Comparison of ENCODE assay signal across 8 cellular contexts in genomic region chr17:63774982-63775290, GRCh38. TPM values are rescaled to one million over a fixed set of nuclear protein-coding genes. Genes with fewer than 3 reads are reported as not detected.
DNase-seq lines count a peak whose midpoint lies in the region; ATAC-seq and TF ChIP-seq lines count a peak whose summit lies in the region.

No MANE protein-coding gene starts in this region.

- H3K27me3 Mint-ChIP-seq in type B pancreatic cell, result peaks cover 3% of the 10 kb centered on the region

- CTCF ChIA-PET in AG04450 (lab: Charles Lee), result interaction anchor here (1.2 to 1.7 kb wide), 2 partner anchors 60 to 349 kb away, joined by 3 to 5 read pairs; no protein-coding TSS in a partner anchor

- H3K27ac ChIP-seq in AG04450 (ENCODE audit: low read depth, low read length), result no peak overlapping the region
- H3K27ac ChIP-seq in left lung, result peak overlapping the region; percentile 95 to 97

- intact Hi-C loops in left lung (cut with DNase I), result no loop called here

- H3K4me3 Mint-ChIP-seq in type B pancreatic cell, result peak overlapping the region; percentile 100

- H3K4me1 ChIP-seq in adipocyte (ENCODE audit: control insufficient read depth, insufficient read depth, low read length) (peaks cover 26% of the 10 kb centered on the region), left lung (peaks cover 16 to 66% of the 10 kb centered on the region in 2 donors)

- peak overlapping the region; percentile 65 for H3K4me3 ChIP-seq in AG04450 (ENCODE audit: low read depth, low read length)
- peak overlapping the region; percentile 97 for H3K4me3 ChIP-seq in HFF-Myc (replicated peaks; ENCODE audit: low read depth, low read length)
- H3K4me3 ChIP-seq in adipocyte (ENCODE audit: low read length), result peak overlapping the region; percentile 98
- H3K4me3 ChIP-seq in left lung, result peak overlapping the region; percentile 67 to 96

- H3K36me3 ChIP-seq in adipocyte (ENCODE audit: control insufficient read depth, insufficient read depth, low read length, severe bottlenecking) (peaks cover 11% of the 10 kb centered on the region), left lung (peaks cover 0 to 23% of the 10 kb centered on the region in 2 donors)

- H3K9ac ChIP-seq in adipocyte (ENCODE audit: low read length), result peak overlapping the region; percentile 99

- H3K4me1 Mint-ChIP-seq in type B pancreatic cell (ENCODE audit: unreplicated experiment), result peaks cover 31% of the 10 kb centered on the region

- no peak for ATAC-seq in left lung
- ATAC-seq in GM18511 (IDR thresholded peaks at IDR 0.05; ENCODE audit: unreplicated experiment), result no peak
- no peak for ATAC-seq in GM19463 (IDR thresholded peaks at IDR 0.05; ENCODE audit: unreplicated experiment)

- POLR2A ChIA-PET in AG04450 (lab: Yijun Ruan, JAX), result interaction anchor here (0.6 to 2.0 kb wide), 7 partner anchors 9 to 75 kb away, joined by 3 to 7 read pairs (median 5); partner anchors contain the start of genes PSMC5 and SMARCD2

- TF ChIP-seq CTCF in AG04450 (IDR thresholded peaks at IDR 0.05; ENCODE audit: low read depth, low read length) (no peak), HFF-Myc (IDR thresholded peaks at IDR 0.05; ENCODE audit: low read depth, low read length, missing control alignments) (no peak), left lung (IDR thresholded peaks at IDR 0.05) (no peak), type B pancreatic cell (conservative IDR thresholded peaks at IDR 0.05) (no peak)

- H3K9me3 Mint-ChIP-seq in type B pancreatic cell, result no peaks in the 10 kb centered on the region

- no peak for DNase-seq in AG04450 (ENCODE audit: low read depth, low spot score)
- DNase-seq in HFF-Myc (ENCODE audit: extremely low read depth, low read depth), result no peak
- DNase-seq in adipocyte (ENCODE audit: low read depth), result peak; percentile 49
- no peak for DNase-seq in left lung
- DNase-seq in type B pancreatic cell (ENCODE audit: extremely low spot score, unreplicated experiment), result no peak
- no peak for DNase-seq in activated effector memory CD4-positive, alpha-beta T cell treated with Interleukin-2 at 50 U/mL for 16 hours

- H3K36me3 Mint-ChIP-seq in type B pancreatic cell, result peaks cover 31% of the 10 kb centered on the region

- H3K9me3 ChIP-seq in AG04450 (ENCODE audit: control insufficient read depth, insufficient read depth, low read length) (no peaks in the 10 kb centered on the region), adipocyte (ENCODE audit: control insufficient read depth, low read length) (no peaks in the 10 kb centered on the region), left lung (no peaks in the 10 kb centered on the region)

- H3K27me3 ChIP-seq in AG04450 (ENCODE audit: control insufficient read depth, insufficient read depth, low read length), result no peaks in the 10 kb centered on the region
- no peaks in the 10 kb centered on the region for H3K27me3 ChIP-seq in adipocyte (replicated peaks; ENCODE audit: control insufficient read depth, insufficient read depth, low read length)
- H3K27me3 ChIP-seq in left lung, result no peaks in the 10 kb centered on the region

- H3K27ac Mint-ChIP-seq in type B pancreatic cell, result peak overlapping the region; percentile 100

RNA-seq across cellular contexts. Expression of gene DDX42, which starts 1.0 kb away (rescaled TPM):
- polyA plus RNA-seq in AG04450 (2011; rRNA removed), result 122 and 141 TPM in 2 replicates
- 60.5 and 78.0 TPM in 2 replicates for polyA minus RNA-seq in AG04450 (2011; rRNA and poly(A)+ RNA removed)
- total RNA-seq in left lung (10 to 100 TPM; 79.2 to 82.0 TPM), type B pancreatic cell (ENCODE audit: low replicate concordance) (124 and 148 TPM in 2 replicates)

RNA-seq across cellular contexts. Expression of gene CCDC47, which starts 1.5 kb away (rescaled TPM):
- polyA plus RNA-seq in AG04450 (2011; rRNA removed), result 52.2 and 68.9 TPM in 2 replicates
- polyA minus RNA-seq in AG04450 (2011; rRNA and poly(A)+ RNA removed), result 33.4 and 40.0 TPM in 2 replicates
- 100 to 1,000 TPM in 1 of 2 donors, 10 to 100 TPM in 1; 81.6 to 111 TPM for total RNA-seq in left lung
- total RNA-seq in type B pancreatic cell (ENCODE audit: low replicate concordance), result 71.8 and 78.2 TPM in 2 replicates

RNA-seq across cellular contexts. Expression of gene STRADA, which starts 33.3 kb away (rescaled TPM):
- 28.0 and 28.1 TPM in 2 replicates for polyA plus RNA-seq in AG04450 (2011; rRNA removed)
- polyA minus RNA-seq in AG04450 (2011; rRNA and poly(A)+ RNA removed), result 25.8 and 27.9 TPM in 2 replicates
- total RNA-seq in left lung, result 10 to 100 TPM; 28.1 to 37.2 TPM
- total RNA-seq in type B pancreatic cell (ENCODE audit: low replicate concordance), result 26.5 and 43.9 TPM in 2 replicates

RNA-seq across cellular contexts. Expression of gene PSMC5, which starts 52.3 kb away (rescaled TPM):
- polyA plus RNA-seq in AG04450 (2011; rRNA removed), result 179 and 220 TPM in 2 replicates
- polyA minus RNA-seq in AG04450 (2011; rRNA and poly(A)+ RNA removed), result 190 and 197 TPM in 2 replicates
- total RNA-seq in left lung (100 to 1,000 TPM in 1 of 2 donors, 10 to 100 TPM in 1; 89.8 to 141 TPM), type B pancreatic cell (ENCODE audit: low replicate concordance) (112 and 113 TPM in 2 replicates)

RNA-seq across cellular contexts. Expression of gene FTSJ3, which starts 52.5 kb away (rescaled TPM):
- polyA plus RNA-seq in AG04450 (2011; rRNA removed), result 54.2 and 58.4 TPM in 2 replicates
- 70.5 and 94.3 TPM in 2 replicates for polyA minus RNA-seq in AG04450 (2011; rRNA and poly(A)+ RNA removed)
- 10 to 100 TPM; 32.1 to 47.4 TPM for total RNA-seq in left lung
- 39.4 and 45.2 TPM in 2 replicates for total RNA-seq in type B pancreatic cell (ENCODE audit: low replicate concordance)
